18 cellular contexts compared by ENCODE assay signal in genomic region chr3:12612514-12613226, GRCh38.
"Had no signal": no experiment of that assay in that cellular context is flagged by ENCODE, and none has a peak within 500 bp of the region (broad histone marks: within the 10 kb centered on the region; RNA-seq: fewer than 3 reads in every experiment).

No MANE protein-coding gene starts in this region.

- H3K27me3 Mint-ChIP-seq: activated CD4-positive, alpha-beta memory T cell treated with anti-CD3 and anti-CD28 coated beads, Interleukin-2, amount 10 ng/mL, durations not matched to agents 7 days and 5 days; activated T-helper 17 cell treated with anti-CD3 and anti-CD28 coated beads, Interleukin-2, amount 50 U/mL, for 72 hours; stimulated activated memory B cell treated with anti-CD40 and anti-IgM and Interleukin-4, amounts not matched to agents 10 μg/mL and 1 μg/mL and 100 μg/mL, for 72 hours had no signal

- H3K4me1 ChIP-seq: neural progenitor cell, uterus had no signal

- ATAC-seq: activated T-helper 17 cell treated with anti-CD3 and anti-CD28 coated beads, Interleukin-2, amount 50 U/mL, for 72 hours; left ventricle myocardium superior; stimulated activated memory B cell treated with anti-CD40 and anti-IgM and Interleukin-4, amounts not matched to agents 10 μg/mL and 1 μg/mL and 100 μg/mL, for 72 hours had no signal

- H3K9me3 Mint-ChIP-seq: activated CD4-positive, alpha-beta memory T cell treated with anti-CD3 and anti-CD28 coated beads, Interleukin-2, amount 10 ng/mL, durations not matched to agents 7 days and 5 days; activated naive CD4-positive, alpha-beta T cell treated with anti-CD3 and anti-CD28 coated beads for 36 hours; activated T-helper 17 cell treated with anti-CD3 and anti-CD28 coated beads, Interleukin-2, amount 50 U/mL, for 72 hours; neural progenitor cell; stimulated activated memory B cell treated with anti-CD40 and anti-IgM and Interleukin-4, amounts not matched to agents 10 μg/mL and 1 μg/mL and 100 μg/mL, for 72 hours had no signal

- H3K27ac Mint-ChIP-seq: activated CD4-positive, alpha-beta memory T cell treated with anti-CD3 and anti-CD28 coated beads, Interleukin-2, amount 10 ng/mL, durations not matched to agents 7 days and 5 days; activated naive CD4-positive, alpha-beta T cell treated with anti-CD3 and anti-CD28 coated beads for 36 hours; activated T-helper 17 cell treated with anti-CD3 and anti-CD28 coated beads, Interleukin-2, amount 50 U/mL, for 72 hours; neural progenitor cell; stimulated activated memory B cell treated with anti-CD40 and anti-IgM and Interleukin-4, amounts not matched to agents 10 μg/mL and 1 μg/mL and 100 μg/mL, for 72 hours had no signal

- H3K27ac ChIP-seq: neural progenitor cell, SK-N-MC, tibial nerve, uterus had no signal

- DNase-seq: activated CD4-positive, alpha-beta memory T cell treated with anti-CD3 and anti-CD28 coated beads, Interleukin-2, amount 10 ng/mL, durations not matched to agents 7 days and 5 days; activated CD4-positive, CD25-positive, alpha-beta regulatory T cell treated with anti-CD3 and anti-CD28 coated beads, Interleukin-2, amount 50 U/mL, for 72 hours; activated naive CD4-positive, alpha-beta T cell treated with anti-CD3 and anti-CD28 coated beads for 36 hours; caudate nucleus; cortex of kidney; effector CD8-positive, alpha-beta T cell; foreskin fibroblast; kidney glomerular epithelial cell; left ventricle myocardium superior; mesenchymal stem cell; retina; substantia nigra; uterus had no signal

- H3K9me3 ChIP-seq: tibial nerve, uterus had no signal

- H3K27me3 ChIP-seq: neural progenitor cell, tibial nerve, uterus had no signal

- H3K4me3 Mint-ChIP-seq: activated CD4-positive, alpha-beta memory T cell treated with anti-CD3 and anti-CD28 coated beads, Interleukin-2, amount 10 ng/mL, durations not matched to agents 7 days and 5 days; activated naive CD4-positive, alpha-beta T cell treated with anti-CD3 and anti-CD28 coated beads for 36 hours; activated T-helper 17 cell treated with anti-CD3 and anti-CD28 coated beads, Interleukin-2, amount 50 U/mL, for 72 hours; neural progenitor cell; stimulated activated memory B cell treated with anti-CD40 and anti-IgM and Interleukin-4, amounts not matched to agents 10 μg/mL and 1 μg/mL and 100 μg/mL, for 72 hours had no signal

- H3K36me3 ChIP-seq: uterus had no signal

- H3K4me3 ChIP-seq: neural progenitor cell, SK-N-MC, tibial nerve, uterus had no signal

- H3K4me1 Mint-ChIP-seq: neural progenitor cell had no signal
